In genomic region chr16:72256398-72257048, GRCh38 we compare ENCODE assay signal across 2 cellular contexts.
A peak's percentile ranks its signal among the peaks of the same experiment; 100 is the strongest.
TF ChIP-seq lines count a peak whose summit lies in the region.

No MANE protein-coding gene starts in this region.

TF ChIP-seq in SK-N-SH, 30 proteins besides CTCF, POLR2A, EP300 and RAD21 (continued from another document):
- TF ChIP-seq TCF12 (IDR thresholded peaks at IDR 0.05), result peak; percentile 47; the same call in 1 of the 2 replicates
- TF ChIP-seq MXI1 (IDR thresholded peaks at IDR 0.05; ENCODE audit: low read depth, low read length), result no peak
- 0 out of 2 replicates have a peak, but pooled peaks have one; percentile 17 for TF ChIP-seq JUND (IDR thresholded peaks at IDR 0.05)

TF ChIP-seq in SK-N-SH treated with all-trans-retinoic acid at 6 μM for 48 hours, 23 proteins besides CTCF, POLR2A, EP300 and RAD21 (continued from another document):
- TF ChIP-seq PATZ1 (CRISPR knock-in tag; IDR thresholded peaks at IDR 0.05; ENCODE audit: borderline replicate concordance), result no peak
- TF ChIP-seq, protein P1, sequence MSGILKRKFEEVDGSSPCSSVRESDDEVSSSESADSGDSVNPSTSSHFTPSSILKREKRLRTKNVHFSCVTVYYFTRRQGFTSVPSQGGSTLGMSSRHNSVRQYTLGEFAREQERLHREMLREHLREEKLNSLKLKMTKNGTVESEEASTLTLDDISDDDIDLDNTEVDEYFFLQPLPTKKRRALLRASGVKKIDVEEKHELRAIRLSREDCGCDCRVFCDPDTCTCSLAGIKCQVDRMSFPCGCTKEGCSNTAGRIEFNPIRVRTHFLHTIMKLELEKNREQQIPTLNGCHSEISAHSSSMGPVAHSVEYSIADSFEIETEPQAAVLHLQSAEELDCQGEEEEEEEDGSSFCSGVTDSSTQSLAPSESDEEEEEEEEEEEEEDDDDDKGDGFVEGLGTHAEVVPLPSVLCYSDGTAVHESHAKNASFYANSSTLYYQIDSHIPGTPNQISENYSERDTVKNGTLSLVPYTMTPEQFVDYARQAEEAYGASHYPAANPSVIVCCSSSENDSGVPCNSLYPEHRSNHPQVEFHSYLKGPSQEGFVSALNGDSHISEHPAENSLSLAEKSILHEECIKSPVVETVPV (CRISPR knock-in tag; IDR thresholded peaks at IDR 0.05), result no peak
- TF ChIP-seq TSHZ2 (CRISPR knock-in tag; IDR thresholded peaks at IDR 0.05), result no peak
- no peak for TF ChIP-seq ARNTL (CRISPR knock-in tag; IDR thresholded peaks at IDR 0.05; ENCODE audit: borderline replicate concordance, low read depth)
- no peak for TF ChIP-seq TOX (CRISPR knock-in tag; IDR thresholded peaks at IDR 0.05; ENCODE audit: borderline replicate concordance)
- no peak for TF ChIP-seq ZFP3 (CRISPR knock-in tag; IDR thresholded peaks at IDR 0.05)
- no peak for TF ChIP-seq POU6F1 (CRISPR knock-in tag; IDR thresholded peaks at IDR 0.05; ENCODE audit: borderline replicate concordance, low read depth)
- no peak for TF ChIP-seq CSDC2 (CRISPR knock-in tag; IDR thresholded peaks at IDR 0.05)
- no peak for TF ChIP-seq ZNF8 (CRISPR knock-in tag; IDR thresholded peaks at IDR 0.05)
- TF ChIP-seq ZNF70 (CRISPR knock-in tag; IDR thresholded peaks at IDR 0.05), result no peak
- TF ChIP-seq SNAI2 (CRISPR knock-in tag; IDR thresholded peaks at IDR 0.05), result no peak
- TF ChIP-seq ZNF565 (CRISPR knock-in tag; conservative IDR thresholded peaks at IDR 0.05; ENCODE audit: low read depth), result no peak
- no peak for TF ChIP-seq CREB5 (CRISPR knock-in tag; IDR thresholded peaks at IDR 0.05; ENCODE audit: low read depth)
- no peak for TF ChIP-seq ZC3H10 (CRISPR knock-in tag; IDR thresholded peaks at IDR 0.05)
- TF ChIP-seq GLIS3 (CRISPR knock-in tag; IDR thresholded peaks at IDR 0.05), result no peak
